Comparison of ENCODE assay signal across 9 cellular contexts in genomic region chr9:114082017-114082735, GRCh38. TPM values are rescaled to one million over a fixed set of nuclear protein-coding genes. Genes with fewer than 3 reads are reported as not detected.
DNase-seq lines count a peak whose midpoint lies in the region; ATAC-seq and TF ChIP-seq lines count a peak whose summit lies in the region.
"Had no signal": no experiment of that assay in that cellular context is flagged by ENCODE, and none has a peak within 500 bp of the region (broad histone marks: within the 10 kb centered on the region; RNA-seq: fewer than 3 reads in every experiment).

No MANE protein-coding gene starts in this region.

- no peaks in the 10 kb centered on the region for H3K36me3 ChIP-seq in hepatocyte (replicated peaks; ENCODE audit: insufficient read depth, low read depth)
- no peaks in the 10 kb centered on the region for H3K36me3 ChIP-seq in gastrocnemius medialis

- TF ChIP-seq CTCF in GM12875 (IDR thresholded peaks at IDR 0.05; ENCODE audit: borderline replicate concordance, insufficient read depth, low read depth, low read length) (peak; percentile 90), astrocyte of the cerebellum (IDR thresholded peaks at IDR 0.05; ENCODE audit: low read depth, low read length, missing control alignments) (peak; percentile 92), hepatocyte (IDR thresholded peaks at IDR 0.05; ENCODE audit: poor library complexity) (peak; percentile 81), gastrocnemius medialis (IDR thresholded peaks at IDR 0.05 in 4 of 5, conservative IDR thresholded peaks at IDR 0.05 in 1 of 5) (peak; percentile 72 to 94 (median 89))

- intact Hi-C loops in gastrocnemius medialis (cut with DNase I; ENCODE audit: low total_unique reads), result loop anchor here (1.0 kb wide), 2 partner anchors 26 to 209 kb away; no protein-coding TSS in a partner anchor

- H3K9me2 ChIP-seq in hepatocyte (replicated peaks; ENCODE audit: insufficient read depth), result no peaks in the 10 kb centered on the region

- DNase-seq in NCI-H2081 (lab: John Stamatoyannopoulos, UW) (peak; percentile 84 to 85), T-helper 9 cell (peak; percentile 78), astrocyte of the cerebellum (ENCODE audit: low read depth) (peak; percentile 80), hepatocyte (ENCODE audit: low spot score) (peak; percentile 95), gastrocnemius medialis (peak; percentile 62 to 79)

- WGBS in hepatocyte (ENCODE audit: low lambda C conversion rate, missing lambda C conversion rate), result 48% methylated on average over 10 of the region's 10 CpGs

- in situ Hi-C loops in astrocyte of the cerebellum (cut with HindIII; ENCODE audit: low sequenced_read_pairs), result no loop called here
- in situ Hi-C loops in gastrocnemius medialis (cut with MboI; ENCODE audit: low sequenced_read_pairs in 4 of 4), result no loop called here

- H3K79me2 ChIP-seq in hepatocyte, result no peaks in the 10 kb centered on the region

- H3K27ac ChIP-seq in hepatocyte, result peak overlapping the region; percentile 84
- no peak overlapping the region for H3K27ac ChIP-seq in gastrocnemius medialis

- no peak for TF ChIP-seq POLR2A in gastrocnemius medialis (IDR thresholded peaks at IDR 0.05)

- H3K27me3 ChIP-seq in hepatocyte (no peaks in the 10 kb centered on the region), gastrocnemius medialis (peaks cover 0 to 6% (median 0%) of the 10 kb centered on the region in 3 donors)

- no peaks in the 10 kb centered on the region for H4K20me1 ChIP-seq in hepatocyte (ENCODE audit: insufficient read depth, poor library complexity, severe bottlenecking)

- H2AFZ ChIP-seq in hepatocyte, result no peak overlapping the region

- H3K4me2 ChIP-seq in hepatocyte, result no peak overlapping the region

- H3K4me1 ChIP-seq in hepatocyte (ENCODE audit: insufficient read depth) (peaks cover 15% of the 10 kb centered on the region), gastrocnemius medialis (no peaks in the 10 kb centered on the region)

- H3K9me3 ChIP-seq in hepatocyte (ENCODE audit: low read depth), result no peaks in the 10 kb centered on the region
- H3K9me3 ChIP-seq in gastrocnemius medialis, result no peaks in the 10 kb centered on the region

- ATAC-seq in HG02884 (IDR thresholded peaks at IDR 0.05; ENCODE audit: unreplicated experiment) (peak; percentile 87), gastrocnemius medialis (peak; percentile 95 to 98), HG03097 (IDR thresholded peaks at IDR 0.05; ENCODE audit: low FRiP score, unreplicated experiment) (no peak)

- H3K4me3 ChIP-seq in GM12875 (ENCODE audit: low read depth, low read length) (no peak overlapping the region), astrocyte of the cerebellum (ENCODE audit: low read depth, low read length) (no peak overlapping the region), hepatocyte (no peak overlapping the region), gastrocnemius medialis (no peak overlapping the region)

RNA-seq across cellular contexts. Expression of gene AMBP, which starts 4.1 kb away (rescaled TPM):
- total RNA-seq in hepatocyte (713 and 736 TPM in 2 replicates), gastrocnemius medialis (1 to 10 TPM in 2 of 4 donors, not detected in 2; 3.2 to 7.2 TPM)
- polyA plus RNA-seq in hepatocyte, result 664 and 833 TPM in 2 replicates
- total RNA-seq: temporal lobe had no signal

RNA-seq across cellular contexts. Expression of gene KIF12, which starts 16.9 kb away (rescaled TPM):
- total RNA-seq in hepatocyte (31.9 and 39.9 TPM in 2 replicates), gastrocnemius medialis (not detected)
- polyA plus RNA-seq in hepatocyte, result 96.5 and 97.3 TPM in 2 replicates

Comparison
In these comparisons a context has a peak if more than half of its experiments do, and no peak if none do; other contexts are left out.
1. RNA of gene AMBP, which starts 4.1 kb away (total RNA-seq): 713 to 736 TPM in hepatocyte; 3.2 to 7.2 TPM in gastrocnemius medialis; every median in the first group is over 10 times any median in the second.
2. RNA of gene KIF12, which starts 16.9 kb away (total RNA-seq): 31.9 to 39.9 TPM in hepatocyte; not detected in gastrocnemius medialis; every median in the first group is over 10 times any median in the second.
3. Peak in every context shown above with its lines, with median percentiles within 50 percentile points of each other: CTCF ChIP-seq and DNase-seq.